33 cellular contexts compared by ENCODE assay signal in genomic region chr3:138132239-138132638, GRCh38. TPM values are rescaled to one million over a fixed set of nuclear protein-coding genes. Genes with fewer than 3 reads are reported as not detected.
"Had no signal": no experiment of that assay in that cellular context is flagged by ENCODE, and none has a peak within 500 bp of the region (broad histone marks: within the 10 kb centered on the region; RNA-seq: fewer than 3 reads in every experiment).

A4GNT (minus strand) TSS chr3:138132390; CDS start chr3:138131256, 1,134 bp downstream.

- DNase-seq: activated B cell treated with CpG ODN at 0.5 μM for 24 hours; activated CD4-positive, alpha-beta memory T cell treated with anti-CD3 and anti-CD28 coated beads, Interleukin-2, amount 10 ng/mL, durations not matched to agents 7 days and 5 days; activated CD4-positive, alpha-beta T cell treated with anti-CD3 and anti-CD28 coated beads, Interleukin-2, amount 10 ng/mL, durations not matched to agents 7 days and 5 days; activated CD4-positive, alpha-beta T cell treated with anti-CD3 and anti-CD28 coated beads, Interleukin-2, amount 50 U/mL, for 4 hours; activated CD8-positive, alpha-beta memory T cell treated with anti-CD3 and anti-CD28 coated beads, Interleukin-2, amount 50 U/mL, for 48 hours; activated gamma-delta T cell; activated naive CD4-positive, alpha-beta T cell; activated naive CD4-positive, alpha-beta T cell treated with anti-CD3 and anti-CD28 coated beads, Interleukin-2, amount 10 ng/mL, durations not matched to agents 7 days and 5 days; activated naive CD8-positive, alpha-beta T cell treated with anti-CD3 and anti-CD28 coated beads, Interleukin-2, amount 10 ng/mL, durations not matched to agents 7 days and 5 days; activated T-cell treated with anti-CD3 and anti-CD28 coated beads for 4 hours; activated T-cell treated with anti-CD3 and anti-CD28 coated beads, Interleukin-2, amount 50 U/mL, for 24 hours; activated T-cell treated with anti-CD3 and anti-CD28 coated beads, Interleukin-2, amount 50 U/mL, for 72 hours; brain microvascular endothelial cell; dermis blood vessel endothelial cell; effector CD4-positive, alpha-beta T cell; effector memory CD8-positive, alpha-beta T cell; erythroblast; foreskin keratinocyte; gastrocnemius medialis; glutamatergic neuron; T-helper 1 cell; T-helper 17 cell; T1000; WERI-Rb-1 had no signal

- H3K4me3 Mint-ChIP-seq: activated B cell treated with CpG ODN at 0.5 μM for 24 hours; activated CD4-positive, alpha-beta memory T cell treated with anti-CD3 and anti-CD28 coated beads, Interleukin-2, amount 10 ng/mL, durations not matched to agents 7 days and 5 days; activated CD4-positive, alpha-beta T cell treated with anti-CD3 and anti-CD28 coated beads, Interleukin-2, amount 10 ng/mL, durations not matched to agents 7 days and 5 days; activated naive CD4-positive, alpha-beta T cell treated with anti-CD3 and anti-CD28 coated beads, Interleukin-2, amount 10 ng/mL, durations not matched to agents 7 days and 5 days; activated naive CD8-positive, alpha-beta T cell treated with anti-CD3 and anti-CD28 coated beads, Interleukin-2, amount 10 ng/mL, durations not matched to agents 7 days and 5 days; activated T-cell treated with anti-CD3 and anti-CD28 coated beads, Interleukin-2, amount 50 U/mL, for 24 hours; activated T-cell treated with anti-CD3 and anti-CD28 coated beads, Interleukin-2, amount 50 U/mL, for 72 hours; central memory CD8-positive, alpha-beta T cell; effector memory CD8-positive, alpha-beta T cell; T-helper 17 cell; T-helper 2 cell treated with Interferon-gamma antibody and Interleukin-4, amounts not matched to agents 5 μg/mL and 100 μg/mL, for 36 hours had no signal

- H3K4me1 Mint-ChIP-seq: activated CD4-positive, alpha-beta memory T cell treated with anti-CD3 and anti-CD28 coated beads, Interleukin-2, amount 10 ng/mL, durations not matched to agents 7 days and 5 days; activated CD4-positive, alpha-beta T cell treated with anti-CD3 and anti-CD28 coated beads, Interleukin-2, amount 10 ng/mL, durations not matched to agents 7 days and 5 days; activated naive CD4-positive, alpha-beta T cell treated with anti-CD3 and anti-CD28 coated beads, Interleukin-2, amount 10 ng/mL, durations not matched to agents 7 days and 5 days; central memory CD8-positive, alpha-beta T cell had no signal

- H3K9me3 ChIP-seq: ascending aorta, esophagus muscularis mucosa, gastrocnemius medialis had no signal

- H3K36me3 ChIP-seq: ascending aorta, brain microvascular endothelial cell, esophagus muscularis mucosa, gastrocnemius medialis, WERI-Rb-1 had no signal

- H3K36me3 Mint-ChIP-seq: activated naive CD4-positive, alpha-beta T cell treated with anti-CD3 and anti-CD28 coated beads, Interleukin-2, amount 10 ng/mL, durations not matched to agents 7 days and 5 days; activated naive CD4-positive, alpha-beta T cell treated with anti-CD3 and anti-CD28 coated beads, Interleukin-2, amount 50 U/mL, for 72 hours; activated naive CD8-positive, alpha-beta T cell treated with anti-CD3 and anti-CD28 coated beads, Interleukin-2, amount 10 ng/mL, durations not matched to agents 7 days and 5 days had no signal

- FAIRE-seq: bronchial epithelial cell had no signal

- H3K9me3 Mint-ChIP-seq: activated B cell treated with CpG ODN at 0.5 μM for 24 hours; activated CD4-positive, alpha-beta memory T cell treated with anti-CD3 and anti-CD28 coated beads, Interleukin-2, amount 10 ng/mL, durations not matched to agents 7 days and 5 days; activated CD4-positive, alpha-beta T cell treated with anti-CD3 and anti-CD28 coated beads, Interleukin-2, amount 10 ng/mL, durations not matched to agents 7 days and 5 days; activated naive CD4-positive, alpha-beta T cell treated with anti-CD3 and anti-CD28 coated beads, Interleukin-2, amount 10 ng/mL, durations not matched to agents 7 days and 5 days; activated naive CD4-positive, alpha-beta T cell treated with anti-CD3 and anti-CD28 coated beads, Interleukin-2, amount 50 U/mL, for 72 hours; activated naive CD8-positive, alpha-beta T cell treated with anti-CD3 and anti-CD28 coated beads, Interleukin-2, amount 10 ng/mL, durations not matched to agents 7 days and 5 days; activated T-cell treated with anti-CD3 and anti-CD28 coated beads, Interleukin-2, amount 50 U/mL, for 24 hours; activated T-cell treated with anti-CD3 and anti-CD28 coated beads, Interleukin-2, amount 50 U/mL, for 72 hours; central memory CD8-positive, alpha-beta T cell; effector memory CD8-positive, alpha-beta T cell; T-helper 2 cell treated with Interferon-gamma antibody and Interleukin-4, amounts not matched to agents 5 μg/mL and 100 μg/mL, for 36 hours had no signal

- ATAC-seq: activated naive CD4-positive, alpha-beta T cell treated with anti-CD3 and anti-CD28 coated beads, Interleukin-2, amount 50 U/mL, for 72 hours; activated T-cell treated with anti-CD3 and anti-CD28 coated beads, Interleukin-2, amount 50 U/mL, for 72 hours; effector memory CD8-positive, alpha-beta T cell; foreskin keratinocyte; gastrocnemius medialis; T-helper 17 cell had no signal

- H3K4me3 ChIP-seq: ascending aorta, coronary artery, esophagus muscularis mucosa, gastrocnemius medialis had no signal

- H3K27ac Mint-ChIP-seq: activated B cell treated with CpG ODN at 0.5 μM for 24 hours; activated CD4-positive, alpha-beta memory T cell treated with anti-CD3 and anti-CD28 coated beads, Interleukin-2, amount 10 ng/mL, durations not matched to agents 7 days and 5 days; activated CD4-positive, alpha-beta T cell treated with anti-CD3 and anti-CD28 coated beads, Interleukin-2, amount 10 ng/mL, durations not matched to agents 7 days and 5 days; activated naive CD4-positive, alpha-beta T cell treated with anti-CD3 and anti-CD28 coated beads, Interleukin-2, amount 10 ng/mL, durations not matched to agents 7 days and 5 days; activated naive CD4-positive, alpha-beta T cell treated with anti-CD3 and anti-CD28 coated beads, Interleukin-2, amount 50 U/mL, for 72 hours; activated naive CD8-positive, alpha-beta T cell treated with anti-CD3 and anti-CD28 coated beads, Interleukin-2, amount 10 ng/mL, durations not matched to agents 7 days and 5 days; activated T-cell treated with anti-CD3 and anti-CD28 coated beads, Interleukin-2, amount 50 U/mL, for 24 hours; activated T-cell treated with anti-CD3 and anti-CD28 coated beads, Interleukin-2, amount 50 U/mL, for 72 hours; effector memory CD8-positive, alpha-beta T cell; T-helper 17 cell; T-helper 2 cell treated with Interferon-gamma antibody and Interleukin-4, amounts not matched to agents 5 μg/mL and 100 μg/mL, for 36 hours had no signal

- H3K4me1 ChIP-seq: ascending aorta, esophagus muscularis mucosa, foreskin keratinocyte, gastrocnemius medialis had no signal

- H3K27ac ChIP-seq: ascending aorta, brain microvascular endothelial cell, coronary artery, esophagus muscularis mucosa, foreskin keratinocyte, gastrocnemius medialis, WERI-Rb-1 had no signal

- H3K27me3 ChIP-seq: ascending aorta, brain microvascular endothelial cell, esophagus muscularis mucosa, gastrocnemius medialis had no signal

- H3K27me3 Mint-ChIP-seq: activated B cell treated with CpG ODN at 0.5 μM for 24 hours; activated T-cell treated with anti-CD3 and anti-CD28 coated beads, Interleukin-2, amount 50 U/mL, for 24 hours had no signal

RNA-seq across cellular contexts. Expression of gene A4GNT, which starts in this region (rescaled TPM):
- total RNA-seq: activated B cell treated with CpG ODN at 0.5 μM for 24 hours; activated CD4-positive, alpha-beta memory T cell treated with anti-CD3 and anti-CD28 coated beads, Interleukin-2, amount 10 ng/mL, durations not matched to agents 7 days and 5 days; activated CD4-positive, alpha-beta T cell treated with anti-CD3 and anti-CD28 coated beads, Interleukin-2, amount 10 ng/mL, durations not matched to agents 7 days and 5 days; activated naive CD4-positive, alpha-beta T cell treated with anti-CD3 and anti-CD28 coated beads, Interleukin-2, amount 50 U/mL, for 72 hours; activated naive CD8-positive, alpha-beta T cell treated with anti-CD3 and anti-CD28 coated beads, Interleukin-2, amount 10 ng/mL, durations not matched to agents 7 days and 5 days; activated T-cell treated with anti-CD3 and anti-CD28 coated beads, Interleukin-2, amount 50 U/mL, for 72 hours; ascending aorta; bronchial epithelial cell; cardiac septum; cerebellum; dermis blood vessel endothelial cell; esophagus muscularis mucosa; foreskin keratinocyte; gastrocnemius medialis; T-helper 17 cell had no signal
- polyA plus RNA-seq: foreskin keratinocyte had no signal
